9 cellular contexts compared by ENCODE assay signal in genomic region chr3:154252759-154253638, GRCh38.
DNase-seq lines count a peak whose midpoint lies in the region; ATAC-seq and TF ChIP-seq lines count a peak whose summit lies in the region.
"Had no signal": no experiment of that assay in that cellular context is flagged by ENCODE, and none has a peak within 500 bp of the region (broad histone marks: within the 10 kb centered on the region; RNA-seq: fewer than 3 reads in every experiment).

No MANE protein-coding gene starts in this region.

- H3F3A ChIP-seq in Loucy (ENCODE audit: low read depth) = no peaks in the 10 kb centered on the region

- no peak overlapping the region for H3K9ac ChIP-seq in Loucy (ENCODE audit: low read depth, low read length, poor library complexity, severe bottlenecking)

- H3K27me3 Mint-ChIP-seq in activated T-helper 17 cell treated with anti-CD3 and anti-CD28 coated beads, Interleukin-2, amount 50 U/mL, for 72 hours = no peaks in the 10 kb centered on the region

- no peak overlapping the region for H3K27ac ChIP-seq in suprapubic skin
- H3K27ac ChIP-seq: skin epidermis had no signal

- H3K9me3 ChIP-seq in Loucy (ENCODE audit: insufficient read depth, low read depth, low read length) = no peaks in the 10 kb centered on the region
- H3K9me3 ChIP-seq in suprapubic skin = no peaks in the 10 kb centered on the region

- no peaks in the 10 kb centered on the region for H3K9me3 Mint-ChIP-seq in activated T-helper 17 cell treated with anti-CD3 and anti-CD28 coated beads, Interleukin-2, amount 50 U/mL, for 72 hours

- TF ChIP-seq CTCF in Loucy (conservative IDR thresholded peaks at IDR 0.05; ENCODE audit: low read length) (peak; percentile 92), foreskin fibroblast (IDR thresholded peaks at IDR 0.05; ENCODE audit: low read depth, low read length) (peak; percentile 96), suprapubic skin (IDR thresholded peaks at IDR 0.05) (peak; percentile 74 to 83)

- H3K4me3 Mint-ChIP-seq in activated T-helper 17 cell treated with anti-CD3 and anti-CD28 coated beads, Interleukin-2, amount 50 U/mL, for 72 hours = no peak overlapping the region

- H3K4me1 ChIP-seq in Loucy (ENCODE audit: insufficient read depth, low read length, poor library complexity, severe bottlenecking) (no peaks in the 10 kb centered on the region), suprapubic skin (peaks cover 8% of the 10 kb centered on the region)

- TF ChIP-seq EP300 in suprapubic skin (IDR thresholded peaks at IDR 0.05) = no peak

- H3K4me3 ChIP-seq in H7 (ENCODE audit: insufficient read depth, low read depth, low read length) = no peak overlapping the region
- H3K4me3 ChIP-seq in Loucy (ENCODE audit: low read length, poor library complexity, severe bottlenecking) = no peak overlapping the region
- no peak overlapping the region for H3K4me3 ChIP-seq in foreskin fibroblast (ENCODE audit: low read depth in 1 of 2, low read length in 2 of 2)
- no peak overlapping the region for H3K4me3 ChIP-seq in suprapubic skin
- H3K4me3 ChIP-seq: skin epidermis had no signal

- H3K27ac Mint-ChIP-seq in activated T-helper 17 cell treated with anti-CD3 and anti-CD28 coated beads, Interleukin-2, amount 50 U/mL, for 72 hours = peak overlapping the region; percentile 13

- 8% methylated on average over 11 of the region's 11 CpGs for WGBS in suprapubic skin

- H3K4me2 ChIP-seq in Loucy (ENCODE audit: low read depth, low read length, poor library complexity, severe bottlenecking) = no peak overlapping the region

- H3K36me3 Mint-ChIP-seq in activated T-helper 17 cell treated with anti-CD3 and anti-CD28 coated beads, Interleukin-2, amount 50 U/mL, for 72 hours (ENCODE audit: low read depth) = peaks cover 67% of the 10 kb centered on the region

- H3K36me3 ChIP-seq in H7 (replicated peaks; ENCODE audit: control insufficient read depth, insufficient read depth, low read length) = peaks cover 17% of the 10 kb centered on the region
- peaks cover 24% of the 10 kb centered on the region; the same call in 1 of the 2 replicates for H3K36me3 ChIP-seq in Loucy (ENCODE audit: insufficient read depth, low read length)
- peaks cover 54% of the 10 kb centered on the region for H3K36me3 ChIP-seq in suprapubic skin

- TF ChIP-seq POLR2A in suprapubic skin (IDR thresholded peaks at IDR 0.05) = no peak

- no peaks in the 10 kb centered on the region for H4K20me1 ChIP-seq in Loucy (ENCODE audit: insufficient read depth, low read length, poor library complexity, severe bottlenecking)

- ATAC-seq in activated T-helper 17 cell treated with anti-CD3 and anti-CD28 coated beads, Interleukin-2, amount 50 U/mL, for 72 hours (replicated peaks) = peak; percentile 64

- no peak overlapping the region for H2AFZ ChIP-seq in Loucy (ENCODE audit: low read length)

- DNase-seq in GDM1 (lab: John Stamatoyannopoulos, UW) = peak; percentile 72
- DNase-seq in H7 = peak; percentile 54
- peak; percentile 75 for DNase-seq in RPMI7951 (ENCODE audit: low read depth)
- DNase-seq in foreskin fibroblast = peak; percentile 74 to 93
- peak in 55 of 56 donors; percentile 5 to 93 (median 66) for DNase-seq in nucleus accumbens (lab: John Stamatoyannopoulos, UW)
- DNase-seq in suprapubic skin (ENCODE audit: low spot score in 2 of 2) = peak; percentile 89 to 95

- no peaks in the 10 kb centered on the region for H3K27me3 ChIP-seq in H7 (ENCODE audit: control insufficient read depth, insufficient read depth, low read length)
- no peaks in the 10 kb centered on the region for H3K27me3 ChIP-seq in Loucy (ENCODE audit: insufficient read depth, low read length, poor library complexity, severe bottlenecking)
- H3K27me3 ChIP-seq in suprapubic skin = no peaks in the 10 kb centered on the region

- no peaks in the 10 kb centered on the region for H3K9me2 ChIP-seq in Loucy (replicated peaks; ENCODE audit: low read depth, low read length)

- H3K79me2 ChIP-seq in Loucy (ENCODE audit: insufficient read depth, low read length) = no peaks in the 10 kb centered on the region

- H3K4me1 Mint-ChIP-seq in activated T-helper 17 cell treated with anti-CD3 and anti-CD28 coated beads, Interleukin-2, amount 50 U/mL, for 72 hours = no peaks in the 10 kb centered on the region
